Comparison of ENCODE assay signal across 4 cellular contexts in genomic region chr4:69179817-69180216, GRCh38. TPM values are rescaled to one million over a fixed set of nuclear protein-coding genes. Genes with fewer than 3 reads are reported as not detected.
"Had no signal": no experiment of that assay in that cellular context is flagged by ENCODE, and none has a peak within 500 bp of the region (broad histone marks: within the 10 kb centered on the region; RNA-seq: fewer than 3 reads in every experiment).

No MANE protein-coding gene starts in this region.

RNA-seq across cellular contexts. Expression of gene UGT2B11, which starts 34.7 kb away (rescaled TPM):
- total RNA-seq: IMR-90, M059J, PC-3, SK-MEL-5 had no signal
